In the genomic region with DNA sequence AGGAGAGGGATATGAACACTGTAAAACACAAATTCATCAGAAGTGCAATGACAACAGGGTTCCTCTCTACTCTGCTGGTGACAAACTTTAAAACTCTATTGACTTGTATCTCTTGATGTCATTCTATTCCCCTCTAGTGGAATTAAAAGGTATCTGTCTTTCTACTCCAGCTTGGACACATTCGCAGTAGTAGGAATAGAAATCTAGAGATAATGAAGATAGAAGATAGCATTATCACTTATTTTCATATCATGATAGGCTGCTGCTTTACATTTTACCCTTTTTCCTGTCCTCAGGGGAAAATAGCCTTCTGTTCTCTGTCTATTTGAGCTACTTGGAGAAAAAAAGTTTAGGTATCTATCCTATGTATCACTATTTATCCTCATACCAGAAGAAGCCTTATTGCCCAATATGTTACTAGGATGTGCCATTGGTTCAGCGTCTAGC, we compare ENCODE assay signal across 8 cellular contexts.
DNase-seq lines count a peak whose midpoint lies in the region; ATAC-seq and TF ChIP-seq lines count a peak whose summit lies in the region.

No MANE protein-coding gene starts in this region.

- H3K36me3 ChIP-seq in brain microvascular endothelial cell (replicated peaks), result no peaks in the 10 kb centered on the region

- no peaks in the 10 kb centered on the region for H3K27me3 ChIP-seq in brain microvascular endothelial cell (replicated peaks)

- no peak overlapping the region for H3K27ac ChIP-seq in brain microvascular endothelial cell

- no peak for ATAC-seq in GM21576 (IDR thresholded peaks at IDR 0.05; ENCODE audit: unreplicated experiment)

- H3K4me3 ChIP-seq in brain microvascular endothelial cell (ENCODE audit: low read depth, low read length), result no peak overlapping the region

- peak; percentile 31 for TF ChIP-seq CTCF in brain microvascular endothelial cell (IDR thresholded peaks at IDR 0.05; ENCODE audit: low read depth, low read length, missing control alignments)

- DNase-seq in DMS79 treated with DMSO at 0.1 percent for 48 hours (lab: John Stamatoyannopoulos, UW) (peak; percentile 1), DMS79 (lab: John Stamatoyannopoulos, UW) (no peak), NCI-H1436 (lab: John Stamatoyannopoulos, UW) (peak; percentile 34), brain microvascular endothelial cell (no peak), lung microvascular endothelial cell (ENCODE audit: low read depth in 2 of 2) (peak; percentile 52 to 71), NCI-H1694 treated with DMSO at 0.1 percent for 48 hours (lab: John Stamatoyannopoulos, UW) (no peak), ureter (ENCODE audit: low spot score) (no peak)

- in situ Hi-C loops in brain microvascular endothelial cell (cut with HindIII; ENCODE audit: low pct_ligation_motif_present, low sequenced_read_pairs), result no loop called here

Comparison
In these comparisons a context has a peak if more than half of its experiments do, and no peak if none do; other contexts are left out.
1. DNase-seq: peak in DMS79 treated with DMSO at 0.1 percent for 48 hours (single experiment), NCI-H1436 (single experiment) and lung microvascular endothelial cell (2 of 2); none in DMS79 (single experiment), brain microvascular endothelial cell (single experiment), NCI-H1694 treated with DMSO at 0.1 percent for 48 hours (single experiment) and ureter (single experiment).